In genomic region chr1:170321113-170321512, GRCh38 we compare ENCODE assay signal across 15 cellular contexts.
DNase-seq lines count a peak whose midpoint lies in the region; ATAC-seq and TF ChIP-seq lines count a peak whose summit lies in the region.
"Had no signal": no experiment of that assay in that cellular context is flagged by ENCODE, and none has a peak within 500 bp of the region (broad histone marks: within the 10 kb centered on the region; RNA-seq: fewer than 3 reads in every experiment).

No MANE protein-coding gene starts in this region.

- H2BK120ac ChIP-seq in IMR-90 (ENCODE audit: low read depth, low read length), result no peak overlapping the region

- intact Hi-C loops in IMR-90 (cut with micrococcal nuclease), result no loop called here
- intact Hi-C loops in A673 (cut with micrococcal nuclease; ENCODE audit: unreplicated experiment), result no loop called here
- intact Hi-C loops in colonic mucosa (cut with DNase I), result no loop called here

- no peak for TF ChIP-seq RAD21 in IMR-90 (IDR thresholded peaks at IDR 0.05; ENCODE audit: low read length)

- no peak for TF ChIP-seq POLR2A in IMR-90 (IDR thresholded peaks at IDR 0.05; ENCODE audit: low read depth, low read length)

- H4K5ac ChIP-seq in IMR-90 (ENCODE audit: low read depth, low read length), result no peak overlapping the region

- H4K91ac ChIP-seq in IMR-90 (ENCODE audit: insufficient read depth, low read depth, low read length), result no peak overlapping the region

- H3K56ac ChIP-seq in IMR-90 (ENCODE audit: extremely low read depth, insufficient read depth, low read length), result no peak overlapping the region

- H3K18ac ChIP-seq in IMR-90 (ENCODE audit: low read depth, low read length), result no peak overlapping the region

- H3K27me3 ChIP-seq in IMR-90 (ENCODE audit: control insufficient read depth, insufficient read depth, low read length) (no peaks in the 10 kb centered on the region), A673 (replicated peaks; ENCODE audit: insufficient read depth, low read depth, low read length, poor library complexity) (no peaks in the 10 kb centered on the region), colonic mucosa (no peaks in the 10 kb centered on the region)

- peak overlapping the region; percentile 0; the same call in 1 of the 2 replicates for H3K4ac ChIP-seq in IMR-90 (ENCODE audit: low read depth, low read length)

- H3K9ac ChIP-seq in IMR-90 (ENCODE audit: low read depth, low read length), result no peak overlapping the region
- H3K9ac ChIP-seq in colonic mucosa (ENCODE audit: low read depth in 2 of 2, low read length in 2 of 2), result no peak overlapping the region

- H3K36me3 ChIP-seq in IMR-90 (ENCODE audit: control insufficient read depth, insufficient read depth, low read length) (no peaks in the 10 kb centered on the region), A673 (ENCODE audit: insufficient read depth, low read length, poor library complexity, severe bottlenecking) (no peaks in the 10 kb centered on the region), colonic mucosa (no peaks in the 10 kb centered on the region)

- dilution Hi-C loops in IMR-90 (cut with HindIII; ENCODE audit: low sequenced_read_pairs, unreplicated experiment), result no loop called here

- DNase-seq in AG08396 (ENCODE audit: low spot score) (peak; percentile 10), IMR-90 (peak; percentile 53), astrocyte of the hippocampus (ENCODE audit: low read depth, low spot score) (peak; percentile 52), hepatic stellate cell (ENCODE audit: low spot score) (peak; percentile 34), H4 (ENCODE audit: low spot score) (no peak), A673 (ENCODE audit: low spot score) (no peak), NCI-H510A treated with DMSO at 0.1 percent for 48 hours (lab: John Stamatoyannopoulos, UW) (no peak), colonic mucosa (no peak)
- DNase-seq: Caco-2, NCI-H146, NCI-H2227 treated with DMSO at 0.1 percent for 48 hours, NCI-H526 treated with DMSO at 0.1 percent for 48 hours had no signal

- no peak overlapping the region for H3K27ac ChIP-seq in IMR-90 (ENCODE audit: insufficient read depth, low read length)
- no peak overlapping the region for H3K27ac ChIP-seq in A673 (ENCODE audit: low read depth, low read length, poor library complexity, severe bottlenecking)
- H3K27ac ChIP-seq in colonic mucosa, result no peak overlapping the region
- H3K27ac ChIP-seq: 22Rv1, C4-2B had no signal

- H3K79me1 ChIP-seq in IMR-90 (ENCODE audit: low read depth in 1 of 2, low read length in 2 of 2), result no peaks in the 10 kb centered on the region

- in situ Hi-C loops in IMR-90 (cut with MboI; ENCODE audit: low sequenced_read_pairs), result no loop called here

- no peak overlapping the region for H3K14ac ChIP-seq in IMR-90 (replicated peaks; ENCODE audit: low read depth, low read length)

- no peak overlapping the region for H2BK15ac ChIP-seq in IMR-90 (ENCODE audit: low read depth, low read length)

- no TSS peak for BruUV-seq in IMR-90 (replicated peaks; lab: Mats Ljungman, UMichigan)
- BruUV-seq in A673 (replicated peaks; lab: Mats Ljungman, UMichigan), result no TSS peak

- no peak for TF ChIP-seq CTCF in IMR-90 (conservative IDR thresholded peaks at IDR 0.05; ENCODE audit: low read depth, low read length)
- TF ChIP-seq CTCF in A673 (conservative IDR thresholded peaks at IDR 0.05; ENCODE audit: low read depth, low read length), result no peak
- TF ChIP-seq CTCF in colonic mucosa (IDR thresholded peaks at IDR 0.05), result no peak

- no CpG with 5 or more reads among the region's 6 CpGs for WGBS in IMR-90 (ENCODE audit: extremely low coverage in 2 of 2, insufficient read length in 1 of 2), 2 experiments

- H3K4me1 ChIP-seq in IMR-90 (ENCODE audit: control insufficient read depth, insufficient read depth, low read length), result no peaks in the 10 kb centered on the region
- no peaks in the 10 kb centered on the region for H3K4me1 ChIP-seq in A673 (ENCODE audit: insufficient read depth, low read length, poor library complexity, severe bottlenecking)
- no peaks in the 10 kb centered on the region for H3K4me1 ChIP-seq in colonic mucosa
- H3K4me1 ChIP-seq: Caco-2 had no signal

- H3K9me3 ChIP-seq in IMR-90 (ENCODE audit: control insufficient read depth, insufficient read depth, low read length) (no peaks in the 10 kb centered on the region), A673 (ENCODE audit: low read depth, low read length, poor library complexity, severe bottlenecking) (peaks cover 4% of the 10 kb centered on the region), colonic mucosa (no peaks in the 10 kb centered on the region)
- H3K9me3 ChIP-seq: Caco-2 had no signal

- POLR2A ChIA-PET in IMR-90 (lab: Charles Lee; ENCODE audit: unreplicated experiment) (no interaction called here), A673 (lab: Charles Lee; ENCODE audit: low non-redundant PET) (no interaction called here)

- H2BK20ac ChIP-seq in IMR-90 (ENCODE audit: low read depth, low read length), result no peak overlapping the region

- H4K8ac ChIP-seq in IMR-90 (ENCODE audit: low read depth in 2 of 2, low read length in 2 of 2), result no peak overlapping the region

- no peak overlapping the region for H3K23ac ChIP-seq in IMR-90 (ENCODE audit: low read depth, low read length)

- no peak overlapping the region for H3K4me3 ChIP-seq in IMR-90 (ENCODE audit: insufficient read depth, low read depth, low read length)
- no peak overlapping the region for H3K4me3 ChIP-seq in A673 (ENCODE audit: low read depth, low read length, poor library complexity, severe bottlenecking)
- H3K4me3 ChIP-seq in colonic mucosa, result no peak overlapping the region

- no peak overlapping the region for H3K4me2 ChIP-seq in IMR-90 (ENCODE audit: low read depth, low read length)

- ATAC-seq in IMR-90 (ENCODE audit: low read depth), result no peak; the same call in 1 of the 2 replicates
- ATAC-seq: HCT116 had no signal

- H4K20me1 ChIP-seq in IMR-90 (ENCODE audit: insufficient read depth, low read length), result no peaks in the 10 kb centered on the region

- H2AFZ ChIP-seq in IMR-90 (replicated peaks; ENCODE audit: low read length, poor library complexity), result peak overlapping the region; percentile 13

- H2AK5ac ChIP-seq in IMR-90 (ENCODE audit: low read depth, low read length), result no peak overlapping the region

- CTCF ChIA-PET in IMR-90 (lab: Yijun Ruan, JAX) (no interaction called here), A673 (lab: Charles Lee) (no interaction called here)

- no peaks in the 10 kb centered on the region for H3K9me1 ChIP-seq in IMR-90 (ENCODE audit: insufficient read depth, low read length)

- H2BK5ac ChIP-seq in IMR-90 (ENCODE audit: low read depth, low read length, poor library complexity, severe bottlenecking), result no peak overlapping the region

- H2AK9ac ChIP-seq in IMR-90 (replicated peaks; ENCODE audit: low read depth, low read length, poor library complexity), result no peak overlapping the region

TF ChIP-seq in IMR-90, 13 proteins besides CTCF, POLR2A, EP300 and RAD21:
- no peak for TF ChIP-seq MXI1 (IDR thresholded peaks at IDR 0.05; ENCODE audit: borderline replicate concordance, low read depth, low read length)
- no peak for TF ChIP-seq USF2 (IDR thresholded peaks at IDR 0.05; ENCODE audit: low read depth, low read length)
- TF ChIP-seq FOS (IDR thresholded peaks at IDR 0.05; ENCODE audit: low read depth, low read length), result no peak
- TF ChIP-seq ELK1 (IDR thresholded peaks at IDR 0.05; ENCODE audit: borderline replicate concordance, low read depth, low read length), result no peak
- no peak for TF ChIP-seq MAFK (IDR thresholded peaks at IDR 0.05; ENCODE audit: low read depth, low read length)
- no peak for TF ChIP-seq SMC3 (IDR thresholded peaks at IDR 0.05; ENCODE audit: low read depth, low read length)
- TF ChIP-seq RCOR1 (IDR thresholded peaks at IDR 0.05; ENCODE audit: insufficient replicate concordance, low read length), result no peak
- TF ChIP-seq CEBPB (IDR thresholded peaks at IDR 0.05; ENCODE audit: low read depth, low read length), result no peak
- no peak for TF ChIP-seq RFX5 (IDR thresholded peaks at IDR 0.05; ENCODE audit: low read depth, low read length)
- no peak for TF ChIP-seq BHLHE40 (IDR thresholded peaks at IDR 0.05; ENCODE audit: low read depth, low read length)
- no peak for TF ChIP-seq NFE2L2 (IDR thresholded peaks at IDR 0.05; ENCODE audit: low read depth, low read length)
- no peak for TF ChIP-seq CHD1 (IDR thresholded peaks at IDR 0.05; ENCODE audit: low read depth, low read length)

Comparison
In these comparisons a context has a peak if more than half of its experiments do, and no peak if none do; other contexts are left out.
1. DNase-seq: peak in AG08396 (single experiment), IMR-90 (single experiment), astrocyte of the hippocampus (single experiment) and hepatic stellate cell (single experiment); none in H4 (single experiment), A673 (single experiment), NCI-H510A treated with DMSO at 0.1 percent for 48 hours (single experiment) and colonic mucosa (single experiment).